In genomic region chr2:60925994-60926750, GRCh38 we compare ENCODE assay signal across 10 cellular contexts. TPM values are rescaled to one million over a fixed set of nuclear protein-coding genes. Genes with fewer than 3 reads are reported as not detected.
A peak's percentile ranks its signal among the peaks of the same experiment; 100 is the strongest.
DNase-seq lines count a peak whose midpoint lies in the region; ATAC-seq and TF ChIP-seq lines count a peak whose summit lies in the region.
"Had no signal": no experiment of that assay in that cellular context is flagged by ENCODE, and none has a peak within 500 bp of the region (broad histone marks: within the 10 kb centered on the region; RNA-seq: fewer than 3 reads in every experiment).

No MANE protein-coding gene starts in this region.

- no peaks in the 10 kb centered on the region for H3K27me3 Mint-ChIP-seq in WTC11 (ENCODE audit: low read depth)

- H3K4me3 ChIP-seq in left lung = no peak overlapping the region
- H3K4me3 ChIP-seq in tibial artery = no peak overlapping the region
- H3K4me3 ChIP-seq: SK-N-MC had no signal

- no peak overlapping the region for H3K4me3 Mint-ChIP-seq in WTC11

- intact Hi-C loops in left lung (cut with DNase I) = no loop called here
- intact Hi-C loops in tibial artery (cut with DNase I; ENCODE audit: low total_unique reads) = no loop called here
- intact Hi-C loops in Right ventricle myocardium superior (cut with DNase I) = no loop called here

- H3K36me3 ChIP-seq in left lung (peaks cover 0 to 48% of the 10 kb centered on the region in 2 donors), tibial artery (peaks cover 36 to 57% (median 44%) of the 10 kb centered on the region in 3 donors)

- CTCF ChIA-PET in HEK293T (lab: Yijun Ruan, JAX) (no interaction called here), WTC11 (lab: Charles Lee) (no interaction called here)

- ATAC-seq in WTC11 (peak; percentile 53), left lung (peak; percentile 78), GM21737 (IDR thresholded peaks at IDR 0.05; ENCODE audit: unreplicated experiment) (no peak), Right ventricle myocardium superior (ENCODE audit: poor library complexity) (no peak)
- no peak for ATAC-seq in activated CD4-positive, CD25-positive, alpha-beta regulatory T cell treated with anti-CD3 and anti-CD28 coated beads, Interleukin-2, amount 50 U/mL, for 24 hours

- no peaks in the 10 kb centered on the region for H3K9me3 ChIP-seq in left lung
- H3K9me3 ChIP-seq in tibial artery = no peaks in the 10 kb centered on the region

- H3K9me3 Mint-ChIP-seq in WTC11 = no peaks in the 10 kb centered on the region

- DNase-seq in CD1c-positive myeloid dendritic cell (ENCODE audit: extremely low spot score) (peak; percentile 62), HEK293T (ENCODE audit: extremely low spot score) (peak; percentile 10), WTC11 (ENCODE audit: low spot score) (no peak), left lung (no peak), tibial artery (no peak), Right ventricle myocardium superior (no peak)
- DNase-seq: cortex of kidney had no signal

- POLR2A ChIA-PET in HEK293T (lab: Yijun Ruan, JAX) = no interaction called here
- POLR2A ChIA-PET in WTC11 (lab: Charles Lee) = interaction anchor here (0.6 kb wide), 1 partner anchor 827 kb away, joined by 3 read pairs; no protein-coding TSS in a partner anchor

- H3K4me1 Mint-ChIP-seq in WTC11 = peaks cover 11% of the 10 kb centered on the region

- TF ChIP-seq CTCF in WTC11 (IDR thresholded peaks at IDR 0.05) = no peak
- TF ChIP-seq CTCF in left lung (IDR thresholded peaks at IDR 0.05) = no peak
- no peak for TF ChIP-seq CTCF in tibial artery (IDR thresholded peaks at IDR 0.05)

- H3K27me3 ChIP-seq in left lung (no peaks in the 10 kb centered on the region), tibial artery (no peaks in the 10 kb centered on the region)

- H3K27ac ChIP-seq in left lung = peak overlapping the region; percentile 28 to 81
- no peak overlapping the region for H3K27ac ChIP-seq in tibial artery
- H3K27ac ChIP-seq: SK-N-MC had no signal

- H3K4me1 ChIP-seq in left lung (peaks cover 4 to 33% of the 10 kb centered on the region in 2 donors), tibial artery (no peaks in the 10 kb centered on the region)

- H3K27ac Mint-ChIP-seq in WTC11 = peak overlapping the region; percentile 22

- H3K36me3 Mint-ChIP-seq in WTC11 = peaks cover 17% of the 10 kb centered on the region

TF ChIP-seq in HEK293T, 16 proteins besides CTCF, POLR2A, EP300 and RAD21:
- TF ChIP-seq LEF1 (IDR thresholded peaks at IDR 0.05; ENCODE audit: borderline replicate concordance) (no peak), FOXA1 (IDR thresholded peaks at IDR 0.05) (0 out of 2 replicates have a peak, but pooled peaks have one; percentile 11)

TF ChIP-seq in WTC11, 78 proteins besides CTCF, POLR2A, EP300 and RAD21:
- no peak for TF ChIP-seq ZNF416 (CRISPR knock-in tag; IDR thresholded peaks at IDR 0.05)
- no peak for TF ChIP-seq NR2C2 (CRISPR knock-in tag; IDR thresholded peaks at IDR 0.05)
- TF ChIP-seq IRF2 (CRISPR knock-in tag; IDR thresholded peaks at IDR 0.05; ENCODE audit: borderline replicate concordance, low read depth) = no peak
- TF ChIP-seq FOXP1 (CRISPR knock-in tag; IDR thresholded peaks at IDR 0.05; ENCODE audit: borderline replicate concordance) = no peak
- TF ChIP-seq AFF4 (CRISPR knock-in tag; IDR thresholded peaks at IDR 0.05; ENCODE audit: borderline replicate concordance) = no peak
- no peak for TF ChIP-seq PREB (CRISPR knock-in tag; IDR thresholded peaks at IDR 0.05; ENCODE audit: borderline replicate concordance)
- TF ChIP-seq CDX4 (CRISPR knock-in tag; IDR thresholded peaks at IDR 0.05; ENCODE audit: borderline replicate concordance) = no peak
- no peak for TF ChIP-seq ZNF423 (CRISPR knock-in tag; IDR thresholded peaks at IDR 0.05)
- no peak for TF ChIP-seq NFATC4 (CRISPR knock-in tag; IDR thresholded peaks at IDR 0.05)
- no peak for TF ChIP-seq KAT7 (CRISPR knock-in tag; IDR thresholded peaks at IDR 0.05; ENCODE audit: borderline replicate concordance)
- no peak for TF ChIP-seq TCF7 (CRISPR knock-in tag; IDR thresholded peaks at IDR 0.05; ENCODE audit: low read depth)
- TF ChIP-seq ZNF532 (CRISPR knock-in tag; IDR thresholded peaks at IDR 0.05; ENCODE audit: borderline replicate concordance) = no peak
TF ChIP-seq in WTC11: peak in this region for 0.

RNA-seq across cellular contexts. Expression of gene REL, which starts 44.8 kb away (rescaled TPM):
- total RNA-seq in WTC11 (2021) (6.9 to 8.4 TPM (median 7.0 TPM) in 3 replicates), left lung (10 to 100 TPM; 21.0 to 31.8 TPM), Right ventricle myocardium superior (4.4 TPM)

Comparison
In these comparisons a context has a peak if more than half of its experiments do, and no peak if none do; other contexts are left out.
1. DNase-seq: peak in CD1c-positive myeloid dendritic cell (single experiment) and HEK293T (single experiment); none in WTC11 (single experiment), left lung (0 of 2), tibial artery (0 of 2) and Right ventricle myocardium superior (single experiment).
2. ATAC-seq: peak in WTC11 (single experiment) and left lung (single experiment); none in GM21737 (single experiment), Right ventricle myocardium superior (single experiment) and activated CD4-positive, CD25-positive, alpha-beta regulatory T cell treated with anti-CD3 and anti-CD28 coated beads, Interleukin-2, amount 50 U/mL, for 24 hours (0 of 2).
3. H3K27ac ChIP-seq: peak in left lung (2 of 2); none in tibial artery (0 of 2).